In the genomic region with DNA sequence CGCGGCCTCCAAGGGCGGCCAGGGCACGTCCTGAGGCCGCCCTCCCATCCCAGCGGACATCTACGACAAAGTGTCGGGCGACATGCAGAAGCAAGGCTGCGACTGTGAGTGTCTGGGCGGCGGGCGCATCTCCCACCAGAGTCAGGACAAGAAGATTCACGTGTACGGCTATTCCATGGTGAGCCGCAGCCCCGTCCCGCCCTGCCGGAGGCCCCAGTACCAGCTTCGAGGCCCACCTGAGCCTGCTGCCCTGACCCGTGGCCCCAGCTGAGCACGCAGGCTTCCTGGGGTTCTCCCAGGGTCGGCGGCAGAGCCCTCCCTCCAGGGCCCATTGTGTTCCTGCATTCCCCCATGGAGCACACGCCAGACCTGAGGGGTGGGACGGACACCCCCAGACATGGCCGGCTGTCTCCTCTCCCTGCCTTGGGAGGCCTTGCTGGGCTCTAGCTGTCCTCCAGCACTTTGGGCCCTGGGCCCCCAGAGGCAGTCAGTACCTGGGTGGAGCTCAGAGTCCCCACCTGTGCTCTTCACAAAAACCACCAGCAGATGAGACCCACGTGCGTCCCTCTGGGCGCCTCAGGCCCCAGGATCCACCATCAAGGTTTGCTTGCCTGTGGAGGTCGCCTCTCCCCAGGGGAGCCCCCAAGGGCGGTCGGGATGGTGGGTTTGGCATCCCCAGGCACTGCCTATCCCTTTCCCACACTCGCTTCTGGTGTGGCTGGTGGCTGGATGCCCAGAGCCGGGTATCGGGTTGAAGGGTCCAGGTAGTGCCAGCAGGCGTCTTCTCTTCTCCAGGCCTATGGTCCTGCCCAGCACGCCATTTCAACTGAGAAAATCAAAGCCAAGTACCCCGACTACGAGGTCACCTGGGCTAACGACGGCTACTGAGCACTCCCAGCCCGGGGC, we compare ENCODE assay signal across 8 cellular contexts. TPM values are rescaled to one million over a fixed set of nuclear protein-coding genes. Genes with fewer than 3 reads are reported as not detected.
DNase-seq lines count a peak whose midpoint lies in the region; ATAC-seq, FAIRE-seq and TF ChIP-seq lines count a peak whose summit lies in the region.

No MANE protein-coding gene starts in this region.

- peak overlapping the region; percentile 67 for H3K4me3 ChIP-seq in Caco-2 (ENCODE audit: low read depth, low read length)
- H3K4me3 ChIP-seq in RWPE2 (ENCODE audit: severe bottlenecking) = peak overlapping the region; percentile 58
- H3K4me3 ChIP-seq in esophagus muscularis mucosa = peak overlapping the region; percentile 57 to 78 (median 74)
- H3K4me3 ChIP-seq in pancreas = peak overlapping the region; percentile 66 to 94 (median 90)

- peaks cover 8% of the 10 kb centered on the region; the same call in 1 of the 2 replicates for H3K4me1 ChIP-seq in Caco-2
- H3K4me1 ChIP-seq in RWPE2 (ENCODE audit: insufficient read depth, poor library complexity, severe bottlenecking) = no peaks in the 10 kb centered on the region
- peaks cover 43 to 59% (median 51%) of the 10 kb centered on the region in 4 donors for H3K4me1 ChIP-seq in esophagus muscularis mucosa
- H3K4me1 ChIP-seq in pancreas = peaks cover 24 to 25% (median 24%) of the 10 kb centered on the region in 3 donors

- TSS peak; percentile 70 for BruUV-seq in Caco-2 (replicated peaks; lab: Mats Ljungman, UMichigan)

- H3K36me3 Mint-ChIP-seq in Caco-2 (ENCODE audit: insufficient read depth, unreplicated experiment) = peaks cover 67% of the 10 kb centered on the region

- H3K27ac ChIP-seq in RWPE2 (ENCODE audit: poor library complexity, severe bottlenecking) = peak overlapping the region; percentile 78
- peak overlapping the region; percentile 88 to 95 (median 90) for H3K27ac ChIP-seq in esophagus muscularis mucosa (replicated peaks in 1 of 4)
- H3K27ac ChIP-seq in pancreas = peak overlapping the region in 3 of 4 donors; percentile 74 to 91 (median 89)

- H3K36me3 ChIP-seq in Caco-2 (ENCODE audit: control insufficient read depth, insufficient read depth, low read length) (peaks cover 1% of the 10 kb centered on the region; the same call in 1 of the 2 replicates), RWPE2 (ENCODE audit: low read depth) (peaks cover 16% of the 10 kb centered on the region), esophagus muscularis mucosa (peaks cover 0 to 18% (median 11%) of the 10 kb centered on the region in 4 donors), pancreas (peaks cover 0 to 10% (median 0%) of the 10 kb centered on the region in 3 donors)

- FAIRE-seq in pancreas (lab: Jason Lieb, UNC) = no peak

- H3K27me3 ChIP-seq in Caco-2 (replicated peaks; ENCODE audit: control insufficient read depth, insufficient read depth, low read length) (no peaks in the 10 kb centered on the region), RWPE2 (ENCODE audit: insufficient read depth, poor library complexity, severe bottlenecking) (peaks cover 11% of the 10 kb centered on the region), esophagus muscularis mucosa (peaks cover 0 to 30% (median 21%) of the 10 kb centered on the region in 4 donors), pancreas (no peaks in the 10 kb centered on the region)

- no peaks in the 10 kb centered on the region for H3K9me3 Mint-ChIP-seq in Caco-2 (ENCODE audit: unreplicated experiment)

- POLR2A ChIA-PET in Caco-2 (lab: Charles Lee) = no interaction called here

- no peak for TF ChIP-seq POLR2A in esophagus muscularis mucosa (IDR thresholded peaks at IDR 0.05; ENCODE audit: low read depth)

- TF ChIP-seq CTCF in Caco-2 (IDR thresholded peaks at IDR 0.05; ENCODE audit: insufficient read depth in 1 of 2, low read depth in 1 of 2, low read length in 1 of 2, severe bottlenecking in 1 of 2, unreplicated experiment in 1 of 2) = no peak
- TF ChIP-seq CTCF in RWPE2 (IDR thresholded peaks at IDR 0.05; ENCODE audit: poor library complexity, severe bottlenecking) = no peak
- no peak for TF ChIP-seq CTCF in esophagus muscularis mucosa (IDR thresholded peaks at IDR 0.05)
- no peak for TF ChIP-seq CTCF in pancreas (IDR thresholded peaks at IDR 0.05)

- H3K27me3 Mint-ChIP-seq in Caco-2 (ENCODE audit: insufficient read depth, unreplicated experiment) = no peaks in the 10 kb centered on the region

- peak overlapping the region; percentile 87 for H3K27ac Mint-ChIP-seq in Caco-2 (ENCODE audit: unreplicated experiment)

- no peak for DNase-seq in Caco-2
- DNase-seq in RWPE2 (ENCODE audit: low spot score) = no peak
- DNase-seq in esophagus muscularis mucosa (ENCODE audit: extremely low spot score) = no peak
- DNase-seq in pancreas = peak in 4 of 6 donors; percentile 31 to 86 (median 53)
- DNase-seq in NCI-H1930 (lab: John Stamatoyannopoulos, UW) = no peak
- DNase-seq in stimulated activated CD4-positive, alpha-beta T cell treated with anti-CD3 and anti-CD28 coated beads, Interleukin-12 subunit alpha, Interleukin-12 subunit beta, amount 100 ng/mL, for 4 hours = no peak
- DNase-seq in kidney tubule cell (ENCODE audit: low spot score) = no peak

- CTCF ChIA-PET in Caco-2 (lab: Charles Lee) = interaction anchor here (0.6 kb wide), 1 partner anchor 123 kb away, joined by 3 read pairs; no protein-coding TSS in a partner anchor

- H3K4me1 Mint-ChIP-seq in Caco-2 (ENCODE audit: low read depth, unreplicated experiment) = no peaks in the 10 kb centered on the region

- 83% methylated on average over 12 of the region's 43 CpGs for WGBS in esophagus muscularis mucosa
- 33 to 37% methylated on average over 38 to 43 of the region's 43 CpGs for WGBS in pancreas, 2 donors

- intact Hi-C loops in Caco-2 (cut with micrococcal nuclease; ENCODE audit: unreplicated experiment) = loop anchor here (1.0 to 10.0 kb wide), 3 partner anchors 16 to 95 kb away; partner anchors contain the start of genes C8G, EDF1, FBXW5 and RABL6
- intact Hi-C loops in esophagus muscularis mucosa (cut with DNase I) = loop anchor here (5.0 kb wide), 1 partner anchor 48 kb away; no protein-coding TSS in a partner anchor
- intact Hi-C loops in pancreas (cut with DNase I) = loop anchor here in 2 of 3 donors (10.0 kb wide), 2 partner anchors 55 to 95 kb away; partner anchors contain the start of genes C8G (in 1 of the 2), CCDC183 (in 1 of the 2), FBXW5 (in 1 of the 2) and TMEM141 (in 1 of the 2)

- H3K4me3 Mint-ChIP-seq in Caco-2 (ENCODE audit: unreplicated experiment) = peak overlapping the region; percentile 97

- no peaks in the 10 kb centered on the region for H3K9me3 ChIP-seq in Caco-2
- H3K9me3 ChIP-seq in RWPE2 (ENCODE audit: severe bottlenecking) = no peaks in the 10 kb centered on the region
- no peaks in the 10 kb centered on the region for H3K9me3 ChIP-seq in esophagus muscularis mucosa
- no peaks in the 10 kb centered on the region for H3K9me3 ChIP-seq in pancreas

- TF ChIP-seq EP300 in esophagus muscularis mucosa (IDR thresholded peaks at IDR 0.05) = no peak

- no peak for ATAC-seq in RWPE2 (ENCODE audit: low read depth)
- no peak for ATAC-seq in pancreas
- no peak for ATAC-seq in GM18861 (IDR thresholded peaks at IDR 0.05; ENCODE audit: unreplicated experiment)

RNA-seq across cellular contexts. Expression of gene PHPT1, which starts 1.0 kb away (rescaled TPM):
- total RNA-seq in Caco-2 (2022) (103 and 105 TPM in 2 replicates), esophagus muscularis mucosa (10 to 100 TPM; 43.4 to 84.1 (median 53.9) TPM), pancreas (10 to 100 TPM; 75.2 to 95.5 (median 79.0) TPM)
- 100 to 1,000 TPM; 180 to 189 TPM for polyA plus RNA-seq in pancreas

RNA-seq across cellular contexts. Expression of gene MAMDC4, which starts 1.9 kb away (rescaled TPM):
- total RNA-seq in Caco-2 (2022) = 8.8 and 10.8 TPM in 2 replicates
- 1 to 10 TPM; 1.7 to 4.7 (median 2.1) TPM for total RNA-seq in esophagus muscularis mucosa
- 10 to 100 TPM in 1 of 6 donors, 1 to 10 TPM in 5; 3.0 to 13.3 (median 4.8) TPM for total RNA-seq in pancreas
- polyA plus RNA-seq in pancreas = 10 to 100 TPM; 28.7 to 38.6 TPM

RNA-seq across cellular contexts. Expression of gene AJM1, which starts 7.9 kb away (rescaled TPM):
- total RNA-seq in Caco-2 (2022) = 3.6 and 4.2 TPM in 2 replicates
- 10 to 100 TPM in 3 of 4 donors, 1 to 10 TPM in 1; 3.3 to 14.0 (median 11.4) TPM for total RNA-seq in esophagus muscularis mucosa
- 1 to 10 TPM; 2.9 to 5.5 (median 4.2) TPM for total RNA-seq in pancreas
- 10 to 100 TPM in 1 of 2 donors, 1 to 10 TPM in 1; 9.0 to 11.7 TPM for polyA plus RNA-seq in pancreas

RNA-seq across cellular contexts. Expression of gene EDF1, which starts 15.9 kb away (rescaled TPM):
- total RNA-seq in Caco-2 (2022) (429 and 476 TPM in 2 replicates), esophagus muscularis mucosa (100 to 1,000 TPM; 233 to 283 (median 247) TPM), pancreas (100 to 1,000 TPM; 230 to 422 (median 268) TPM)
- 100 to 1,000 TPM; 443 to 612 TPM for polyA plus RNA-seq in pancreas

RNA-seq across cellular contexts. Expression of gene TRAF2, which starts 36.1 kb away (rescaled TPM):
- total RNA-seq in Caco-2 (2022) (41.7 and 50.0 TPM in 2 replicates), esophagus muscularis mucosa (10 to 100 TPM in 2 of 4 donors, 1 to 10 TPM in 2; 6.6 to 15.5 (median 12.4) TPM), pancreas (10 to 100 TPM in 1 of 6 donors, 1 to 10 TPM in 5; 4.8 to 13.4 (median 6.9) TPM)
- polyA plus RNA-seq in pancreas = 10 to 100 TPM; 14.4 TPM

Comparison
In these comparisons a context has a peak if more than half of its experiments do, and no peak if none do; other contexts are left out.
1. DNase-seq: peak in pancreas (4 of 6); none in Caco-2 (0 of 2), RWPE2 (single experiment), esophagus muscularis mucosa (single experiment), NCI-H1930 (0 of 2), stimulated activated CD4-positive, alpha-beta T cell treated with anti-CD3 and anti-CD28 coated beads, Interleukin-12 subunit alpha, Interleukin-12 subunit beta, amount 100 ng/mL, for 4 hours (single experiment) and kidney tubule cell (single experiment).
2. Peak in every context shown above with its lines, with median percentiles within 50 percentile points of each other: H3K4me3 ChIP-seq and H3K27ac ChIP-seq.